Comparison of ENCODE assay signal across 2 cellular contexts in the genomic region with DNA sequence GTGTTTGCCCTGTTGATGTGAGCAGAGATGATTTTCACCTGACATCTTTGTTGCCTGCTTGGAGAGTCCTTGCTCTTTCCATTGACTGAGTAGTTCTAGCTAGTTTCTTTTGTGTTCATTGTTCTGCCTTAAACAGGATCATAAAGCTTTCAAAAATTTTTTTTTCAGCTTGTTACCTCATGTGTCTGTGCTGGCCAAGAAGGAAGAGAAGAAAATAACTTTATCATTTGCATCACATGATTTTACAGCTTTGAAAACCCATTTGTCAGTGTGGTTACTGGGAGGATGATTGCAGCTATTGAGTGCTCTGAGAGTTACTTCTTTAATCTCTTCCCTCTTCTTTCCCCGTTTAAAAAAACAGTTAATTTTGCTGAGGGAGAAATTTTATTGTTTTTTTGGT.
TF ChIP-seq lines count a peak whose summit lies in the region.

No MANE protein-coding gene starts in this region.

TF ChIP-seq in SK-N-SH, 30 proteins besides CTCF, POLR2A, EP300 and RAD21:
- TF ChIP-seq, protein P1, sequence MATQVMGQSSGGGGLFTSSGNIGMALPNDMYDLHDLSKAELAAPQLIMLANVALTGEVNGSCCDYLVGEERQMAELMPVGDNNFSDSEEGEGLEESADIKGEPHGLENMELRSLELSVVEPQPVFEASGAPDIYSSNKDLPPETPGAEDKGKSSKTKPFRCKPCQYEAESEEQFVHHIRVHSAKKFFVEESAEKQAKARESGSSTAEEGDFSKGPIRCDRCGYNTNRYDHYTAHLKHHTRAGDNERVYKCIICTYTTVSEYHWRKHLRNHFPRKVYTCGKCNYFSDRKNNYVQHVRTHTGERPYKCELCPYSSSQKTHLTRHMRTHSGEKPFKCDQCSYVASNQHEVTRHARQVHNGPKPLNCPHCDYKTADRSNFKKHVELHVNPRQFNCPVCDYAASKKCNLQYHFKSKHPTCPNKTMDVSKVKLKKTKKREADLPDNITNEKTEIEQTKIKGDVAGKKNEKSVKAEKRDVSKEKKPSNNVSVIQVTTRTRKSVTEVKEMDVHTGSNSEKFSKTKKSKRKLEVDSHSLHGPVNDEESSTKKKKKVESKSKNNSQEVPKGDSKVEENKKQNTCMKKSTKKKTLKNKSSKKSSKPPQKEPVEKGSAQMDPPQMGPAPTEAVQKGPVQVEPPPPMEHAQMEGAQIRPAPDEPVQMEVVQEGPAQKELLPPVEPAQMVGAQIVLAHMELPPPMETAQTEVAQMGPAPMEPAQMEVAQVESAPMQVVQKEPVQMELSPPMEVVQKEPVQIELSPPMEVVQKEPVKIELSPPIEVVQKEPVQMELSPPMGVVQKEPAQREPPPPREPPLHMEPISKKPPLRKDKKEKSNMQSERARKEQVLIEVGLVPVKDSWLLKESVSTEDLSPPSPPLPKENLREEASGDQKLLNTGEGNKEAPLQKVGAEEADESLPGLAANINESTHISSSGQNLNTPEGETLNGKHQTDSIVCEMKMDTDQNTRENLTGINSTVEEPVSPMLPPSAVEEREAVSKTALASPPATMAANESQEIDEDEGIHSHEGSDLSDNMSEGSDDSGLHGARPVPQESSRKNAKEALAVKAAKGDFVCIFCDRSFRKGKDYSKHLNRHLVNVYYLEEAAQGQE (IDR thresholded peaks at IDR 0.05; ENCODE audit: low read depth, low read length): no peak
- TF ChIP-seq CHD2 (IDR thresholded peaks at IDR 0.05; ENCODE audit: low read length, partially characterized antibody) (no peak), ELF1 (IDR thresholded peaks at IDR 0.05) (no peak), NFIC (IDR thresholded peaks at IDR 0.05; ENCODE audit: borderline replicate concordance) (no peak), SMC3 (IDR thresholded peaks at IDR 0.05; ENCODE audit: low read depth, low read length) (no peak), MXI1 (IDR thresholded peaks at IDR 0.05; ENCODE audit: low read depth, low read length) (no peak), TCF12 (IDR thresholded peaks at IDR 0.05) (no peak), GABPA (IDR thresholded peaks at IDR 0.05; ENCODE audit: low read depth) (no peak), TEAD4 (IDR thresholded peaks at IDR 0.05; ENCODE audit: borderline replicate concordance, insufficient read depth) (no peak), SIN3A (IDR thresholded peaks at IDR 0.05; ENCODE audit: borderline replicate concordance, low read depth, low read length) (no peak), FOXM1 (IDR thresholded peaks at IDR 0.05; ENCODE audit: low read depth) (no peak), YY1 (IDR thresholded peaks at IDR 0.05; ENCODE audit: low read depth) (no peak)
- TF ChIP-seq, protein P2, sequence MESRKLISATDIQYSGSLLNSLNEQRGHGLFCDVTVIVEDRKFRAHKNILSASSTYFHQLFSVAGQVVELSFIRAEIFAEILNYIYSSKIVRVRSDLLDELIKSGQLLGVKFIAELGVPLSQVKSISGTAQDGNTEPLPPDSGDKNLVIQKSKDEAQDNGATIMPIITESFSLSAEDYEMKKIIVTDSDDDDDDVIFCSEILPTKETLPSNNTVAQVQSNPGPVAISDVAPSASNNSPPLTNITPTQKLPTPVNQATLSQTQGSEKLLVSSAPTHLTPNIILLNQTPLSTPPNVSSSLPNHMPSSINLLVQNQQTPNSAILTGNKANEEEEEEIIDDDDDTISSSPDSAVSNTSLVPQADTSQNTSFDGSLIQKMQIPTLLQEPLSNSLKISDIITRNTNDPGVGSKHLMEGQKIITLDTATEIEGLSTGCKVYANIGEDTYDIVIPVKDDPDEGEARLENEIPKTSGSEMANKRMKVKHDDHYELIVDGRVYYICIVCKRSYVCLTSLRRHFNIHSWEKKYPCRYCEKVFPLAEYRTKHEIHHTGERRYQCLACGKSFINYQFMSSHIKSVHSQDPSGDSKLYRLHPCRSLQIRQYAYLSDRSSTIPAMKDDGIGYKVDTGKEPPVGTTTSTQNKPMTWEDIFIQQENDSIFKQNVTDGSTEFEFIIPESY (IDR thresholded peaks at IDR 0.05; ENCODE audit: borderline replicate concordance, low read depth): no peak
- TF ChIP-seq, protein P3, sequence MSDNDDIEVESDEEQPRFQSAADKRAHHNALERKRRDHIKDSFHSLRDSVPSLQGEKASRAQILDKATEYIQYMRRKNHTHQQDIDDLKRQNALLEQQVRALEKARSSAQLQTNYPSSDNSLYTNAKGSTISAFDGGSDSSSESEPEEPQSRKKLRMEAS (IDR thresholded peaks at IDR 0.05; ENCODE audit: low read depth): no peak

TF ChIP-seq in SK-N-SH treated with all-trans-retinoic acid at 6 μM for 48 hours, 23 proteins besides CTCF, POLR2A, EP300 and RAD21 (continued from another document):
- TF ChIP-seq, protein P4, sequence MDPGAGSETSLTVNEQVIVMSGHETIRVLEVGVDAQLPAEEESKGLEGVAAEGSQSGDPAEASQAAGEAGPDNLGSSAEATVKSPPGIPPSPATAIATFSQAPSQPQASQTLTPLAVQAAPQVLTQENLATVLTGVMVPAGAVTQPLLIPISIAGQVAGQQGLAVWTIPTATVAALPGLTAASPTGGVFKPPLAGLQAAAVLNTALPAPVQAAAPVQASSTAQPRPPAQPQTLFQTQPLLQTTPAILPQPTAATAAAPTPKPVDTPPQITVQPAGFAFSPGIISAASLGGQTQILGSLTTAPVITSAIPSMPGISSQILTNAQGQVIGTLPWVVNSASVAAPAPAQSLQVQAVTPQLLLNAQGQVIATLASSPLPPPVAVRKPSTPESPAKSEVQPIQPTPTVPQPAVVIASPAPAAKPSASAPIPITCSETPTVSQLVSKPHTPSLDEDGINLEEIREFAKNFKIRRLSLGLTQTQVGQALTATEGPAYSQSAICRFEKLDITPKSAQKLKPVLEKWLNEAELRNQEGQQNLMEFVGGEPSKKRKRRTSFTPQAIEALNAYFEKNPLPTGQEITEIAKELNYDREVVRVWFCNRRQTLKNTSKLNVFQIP (CRISPR knock-in tag; IDR thresholded peaks at IDR 0.05; ENCODE audit: borderline replicate concordance, low read depth): no peak
- TF ChIP-seq, protein P5, sequence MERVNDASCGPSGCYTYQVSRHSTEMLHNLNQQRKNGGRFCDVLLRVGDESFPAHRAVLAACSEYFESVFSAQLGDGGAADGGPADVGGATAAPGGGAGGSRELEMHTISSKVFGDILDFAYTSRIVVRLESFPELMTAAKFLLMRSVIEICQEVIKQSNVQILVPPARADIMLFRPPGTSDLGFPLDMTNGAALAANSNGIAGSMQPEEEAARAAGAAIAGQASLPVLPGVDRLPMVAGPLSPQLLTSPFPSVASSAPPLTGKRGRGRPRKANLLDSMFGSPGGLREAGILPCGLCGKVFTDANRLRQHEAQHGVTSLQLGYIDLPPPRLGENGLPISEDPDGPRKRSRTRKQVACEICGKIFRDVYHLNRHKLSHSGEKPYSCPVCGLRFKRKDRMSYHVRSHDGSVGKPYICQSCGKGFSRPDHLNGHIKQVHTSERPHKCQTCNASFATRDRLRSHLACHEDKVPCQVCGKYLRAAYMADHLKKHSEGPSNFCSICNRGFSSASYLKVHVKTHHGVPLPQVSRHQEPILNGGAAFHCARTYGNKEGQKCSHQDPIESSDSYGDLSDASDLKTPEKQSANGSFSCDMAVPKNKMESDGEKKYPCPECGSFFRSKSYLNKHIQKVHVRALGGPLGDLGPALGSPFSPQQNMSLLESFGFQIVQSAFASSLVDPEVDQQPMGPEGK (CRISPR knock-in tag; IDR thresholded peaks at IDR 0.05; ENCODE audit: borderline replicate concordance): no peak
- no peak for TF ChIP-seq ESRRG (CRISPR knock-in tag; IDR thresholded peaks at IDR 0.05)
- no peak for TF ChIP-seq OSR1 (CRISPR knock-in tag; IDR thresholded peaks at IDR 0.05)
- no peak for TF ChIP-seq ZFP3 (CRISPR knock-in tag; IDR thresholded peaks at IDR 0.05)
